In genomic region chr10:92965314-92965713, GRCh38 we compare ENCODE assay signal across 8 cellular contexts.
DNase-seq lines count a peak whose midpoint lies in the region; ATAC-seq and TF ChIP-seq lines count a peak whose summit lies in the region.

No MANE protein-coding gene starts in this region.

- no peak overlapping the region for H3K4me3 Mint-ChIP-seq in nephron progenitor cell
- no peak overlapping the region for H3K4me3 Mint-ChIP-seq in stimulated activated memory B cell treated with anti-CD40 and anti-IgM and Interleukin-4, amounts not matched to agents 10 μg/mL and 1 μg/mL and 100 μg/mL, for 72 hours

- no peaks in the 10 kb centered on the region for H3K9me3 Mint-ChIP-seq in nephron progenitor cell
- H3K9me3 Mint-ChIP-seq in stimulated activated memory B cell treated with anti-CD40 and anti-IgM and Interleukin-4, amounts not matched to agents 10 μg/mL and 1 μg/mL and 100 μg/mL, for 72 hours = no peaks in the 10 kb centered on the region

- no peak overlapping the region for H3K27ac Mint-ChIP-seq in nephron progenitor cell
- no peak overlapping the region for H3K27ac Mint-ChIP-seq in stimulated activated memory B cell treated with anti-CD40 and anti-IgM and Interleukin-4, amounts not matched to agents 10 μg/mL and 1 μg/mL and 100 μg/mL, for 72 hours

- no peak overlapping the region for H3K27ac ChIP-seq in 22Rv1
- H3K27ac ChIP-seq in coronary artery = no peak overlapping the region

- TF ChIP-seq CTCF in 22Rv1 (IDR thresholded peaks at IDR 0.05) = peak; percentile 82
- peak; percentile 58 for TF ChIP-seq CTCF in coronary artery (IDR thresholded peaks at IDR 0.05)
- TF ChIP-seq CTCF in nephron progenitor cell (IDR thresholded peaks at IDR 0.05) = peak; percentile 76

- no peak for ATAC-seq in stimulated activated memory B cell treated with anti-CD40 and anti-IgM and Interleukin-4, amounts not matched to agents 10 μg/mL and 1 μg/mL and 100 μg/mL, for 72 hours
- ATAC-seq in HG03565 (IDR thresholded peaks at IDR 0.05; ENCODE audit: unreplicated experiment) = no peak

- DNase-seq in GM03348 (ENCODE audit: low spot score) = peak; percentile 36
- peak; percentile 5 for DNase-seq in NCI-H446 treated with DMSO at 0.1 percent for 48 hours (lab: John Stamatoyannopoulos, UW)
- DNase-seq in coronary artery (ENCODE audit: low spot score) = no peak
- DNase-seq in nephron progenitor cell = peak; percentile 11
- DNase-seq in activated CD4-positive, alpha-beta T cell treated with anti-CD3 and anti-CD28 coated beads, Interleukin-2, amount 50 U/mL, for 48 hours = no peak

- peaks cover 5% of the 10 kb centered on the region for H3K36me3 Mint-ChIP-seq in nephron progenitor cell (ENCODE audit: low read depth)
- H3K36me3 Mint-ChIP-seq in stimulated activated memory B cell treated with anti-CD40 and anti-IgM and Interleukin-4, amounts not matched to agents 10 μg/mL and 1 μg/mL and 100 μg/mL, for 72 hours = peaks cover 13% of the 10 kb centered on the region

- no peaks in the 10 kb centered on the region for H3K4me1 Mint-ChIP-seq in nephron progenitor cell
- H3K4me1 Mint-ChIP-seq in stimulated activated memory B cell treated with anti-CD40 and anti-IgM and Interleukin-4, amounts not matched to agents 10 μg/mL and 1 μg/mL and 100 μg/mL, for 72 hours = peaks cover 7% of the 10 kb centered on the region

- H3K4me3 ChIP-seq in coronary artery = peak overlapping the region; percentile 41

- H3K27me3 Mint-ChIP-seq in nephron progenitor cell (ENCODE audit: low read depth, poor library complexity) = no peaks in the 10 kb centered on the region
- H3K27me3 Mint-ChIP-seq in stimulated activated memory B cell treated with anti-CD40 and anti-IgM and Interleukin-4, amounts not matched to agents 10 μg/mL and 1 μg/mL and 100 μg/mL, for 72 hours = no peaks in the 10 kb centered on the region

Comparison
In these comparisons a context has a peak if more than half of its experiments do, and no peak if none do; other contexts are left out.
1. DNase-seq: peak in GM03348 (single experiment), NCI-H446 treated with DMSO at 0.1 percent for 48 hours (single experiment) and nephron progenitor cell (single experiment); none in coronary artery (single experiment) and activated CD4-positive, alpha-beta T cell treated with anti-CD3 and anti-CD28 coated beads, Interleukin-2, amount 50 U/mL, for 48 hours (0 of 2).
2. Peak in every context shown above with its lines, with median percentiles within 50 percentile points of each other: CTCF ChIP-seq.